ENCODE assay signal across 7 cellular contexts in genomic region chr21:5154641-5154982, GRCh38.
A peak's percentile ranks its signal among the peaks of the same experiment; 100 is the strongest.
DNase-seq lines count a peak whose midpoint lies in the region; ATAC-seq, FAIRE-seq and TF ChIP-seq lines count a peak whose summit lies in the region.
"Not testable (repeated sequence)": the region's sequence is repeated elsewhere in the genome, so short reads cannot be mapped to it uniquely, and the experiment has no call there.

No MANE protein-coding gene starts in this region.

- not testable (repeated sequence) for H2BK12ac ChIP-seq in H1 (ENCODE audit: low read depth, low read length)

- H3K4me1 Mint-ChIP-seq in activated T-cell treated with anti-CD3 and anti-CD28 coated beads, Interleukin-2, amount 50 U/mL, for 24 hours (ENCODE audit: low read depth) = not testable (repeated sequence)

- not testable (repeated sequence) for H3K23ac ChIP-seq in H1 (ENCODE audit: insufficient read length)

- CTCF ChIA-PET in Panc1 (lab: Charles Lee); H1 (lab: Charles Lee; ENCODE audit: partially characterized antibody): not testable (repeated sequence)

- not testable (repeated sequence) for H3K56ac ChIP-seq in H1 (replicated peaks; ENCODE audit: insufficient read length, low read depth, low read length)

- not testable (repeated sequence) for H3K4ac ChIP-seq in H1 (replicated peaks; ENCODE audit: insufficient read length, low read depth, low read length)

- H3K4me2 ChIP-seq in H1 (ENCODE audit: insufficient read depth in 1 of 2, low read depth in 2 of 2, low read length in 2 of 2) = not testable (repeated sequence)

- not testable (repeated sequence) for H2BK5ac ChIP-seq in H1 (ENCODE audit: low read depth, low read length)

- not testable (repeated sequence) for H2BK120ac ChIP-seq in H1 (replicated peaks; ENCODE audit: low read depth, low read length)

- ATAC-seq in GM19328 (IDR thresholded peaks at IDR 0.05; ENCODE audit: unreplicated experiment) (peak; percentile 95), HG02981 (IDR thresholded peaks at IDR 0.05; ENCODE audit: unreplicated experiment) (peak; percentile 84), Panc1 (peak; percentile 98)

- in situ Hi-C loops in Panc1 (cut with HindIII; ENCODE audit: low pct_unique_long_range_greater_than_20kb, low sequenced_read_pairs) = not testable (repeated sequence)

- H3K79me2 ChIP-seq in H1 (ENCODE audit: control insufficient read depth in 1 of 2, insufficient read depth in 2 of 2, low read length in 2 of 2) = not testable (repeated sequence)

- FAIRE-seq in H1 (lab: Jason Lieb, UNC) = not testable (repeated sequence)

- H2AK5ac ChIP-seq in H1 (ENCODE audit: low read depth, low read length) = not testable (repeated sequence)

- not testable (repeated sequence) for H2AFZ ChIP-seq in H1 (ENCODE audit: low read length)

- not testable (repeated sequence) for H2BK15ac ChIP-seq in H1 (ENCODE audit: low read length)

- not testable (repeated sequence) for H3K27ac ChIP-seq in Panc1 (ENCODE audit: low read length); H1 (ENCODE audit: low read depth, low read length)

- not testable (repeated sequence) for H4K8ac ChIP-seq in H1 (ENCODE audit: extremely low read depth, insufficient read depth, low read length)

- not testable (repeated sequence) for H3K9me3 ChIP-seq in Panc1 (ENCODE audit: control insufficient read depth, insufficient read depth, low read depth, low read length); H1 (ENCODE audit: insufficient read depth in 2 of 2, low read depth in 1 of 2, low read length in 1 of 2)

- not testable (repeated sequence) for TF ChIP-seq CTCF in Panc1 (IDR thresholded peaks at IDR 0.05); H1 (IDR thresholded peaks at IDR 0.05; ENCODE audit: control extremely low read depth in 1 of 3, insufficient read depth in 1 of 3, low read depth in 1 of 3, low read length in 3 of 3)

- H3K18ac ChIP-seq in H1 (ENCODE audit: extremely low read depth, low read length) = not testable (repeated sequence)

- H3K4me1 ChIP-seq in Panc1 (ENCODE audit: control insufficient read depth, insufficient read depth, low read length); H1 (replicated peaks in 1 of 4; ENCODE audit: control insufficient read depth in 3 of 4, insufficient read depth in 4 of 4, low read length in 3 of 4): not testable (repeated sequence)

- not testable (repeated sequence) for TF ChIP-seq RAD21 in H1 (IDR thresholded peaks at IDR 0.05 in 1 of 2, conservative IDR thresholded peaks at IDR 0.05 in 1 of 2; ENCODE audit: low read depth in 2 of 2, low read length in 2 of 2)

- H2BK20ac ChIP-seq in H1 (ENCODE audit: low read length) = not testable (repeated sequence)

- not testable (repeated sequence) for H3K27me3 Mint-ChIP-seq in activated T-cell treated with anti-CD3 and anti-CD28 coated beads, Interleukin-2, amount 50 U/mL, for 24 hours

- TF ChIP-seq EP300 in H1 (IDR thresholded peaks at IDR 0.05; ENCODE audit: borderline replicate concordance in 1 of 2, low read depth in 2 of 2, low read length in 2 of 2) = not testable (repeated sequence)

- intact Hi-C loops in Panc1 (cut with micrococcal nuclease; ENCODE audit: unreplicated experiment) = not testable (repeated sequence)

- TF ChIP-seq POLR2A in H1 (IDR thresholded peaks at IDR 0.05; ENCODE audit: control extremely low read depth in 1 of 2, low read depth in 2 of 2, low read length in 2 of 2) = not testable (repeated sequence)

- H4K91ac ChIP-seq in H1 (replicated peaks; ENCODE audit: insufficient read length, low read length) = not testable (repeated sequence)

- not testable (repeated sequence) for H3K4me3 Mint-ChIP-seq in activated T-cell treated with anti-CD3 and anti-CD28 coated beads, Interleukin-2, amount 50 U/mL, for 24 hours

- H3K14ac ChIP-seq in H1 (ENCODE audit: insufficient read length) = not testable (repeated sequence)

- H3K4me3 ChIP-seq in Panc1 (ENCODE audit: low read depth in 2 of 2, low read length in 2 of 2) (peak overlapping the region in 1 of 2 experiments; percentile 30; a peak in 2 of 4 replicates), H1 (ENCODE audit: extremely low read depth in 1 of 4, insufficient read depth in 2 of 4, low read depth in 3 of 4, low read length in 4 of 4) (peak overlapping the region in 1 of 4 experiments; percentile 47; a peak in 2 of 8 replicates)

- H3K27me3 ChIP-seq in Panc1 (ENCODE audit: control insufficient read depth, insufficient read depth, low read length); H1 (replicated peaks in 1 of 4; ENCODE audit: control insufficient read depth in 3 of 4, extremely low read depth in 1 of 4, insufficient read depth in 3 of 4, low read length in 3 of 4): not testable (repeated sequence)

- not testable (repeated sequence) for H4K20me1 ChIP-seq in H1 (replicated peaks in 1 of 2; ENCODE audit: control insufficient read depth in 1 of 2, insufficient read depth in 2 of 2, low read length in 2 of 2)

- BruUV-seq in Panc1 (replicated peaks; lab: Mats Ljungman, UMichigan) = not testable (repeated sequence)

- H3K36me3 Mint-ChIP-seq in activated T-cell treated with anti-CD3 and anti-CD28 coated beads, Interleukin-2, amount 50 U/mL, for 24 hours (ENCODE audit: low read depth) = not testable (repeated sequence)

- DNase-seq in Panc1 (ENCODE audit: low read depth, low spot score) = peak; percentile 10
- DNase-seq in activated T-cell treated with anti-CD3 and anti-CD28 coated beads, Interleukin-2, amount 50 U/mL, for 24 hours = peak; percentile 92
- peak; percentile 23 to 92 for DNase-seq in H1 (ENCODE audit: low read depth in 1 of 2, low spot score in 2 of 2)
- DNase-seq in lung microvascular endothelial cell (ENCODE audit: low read depth in 2 of 2) = peak; percentile 79 to 89
- peak; percentile 68 to 74 for DNase-seq in stimulated activated CD4-positive, alpha-beta T cell treated with anti-CD3 and anti-CD28 coated beads, Interleukin-15, amount 100 ng/mL, for 48 hours (ENCODE audit: low read depth in 2 of 2)

- not testable (repeated sequence) for H3K27ac Mint-ChIP-seq in activated T-cell treated with anti-CD3 and anti-CD28 coated beads, Interleukin-2, amount 50 U/mL, for 24 hours

- POLR2A ChIA-PET in Panc1 (lab: Charles Lee); H1 (lab: Charles Lee; ENCODE audit: partially characterized antibody): not testable (repeated sequence)

- H3K9me3 Mint-ChIP-seq in activated T-cell treated with anti-CD3 and anti-CD28 coated beads, Interleukin-2, amount 50 U/mL, for 24 hours = not testable (repeated sequence)

- H3K9ac ChIP-seq in H1 (replicated peaks in 1 of 4; ENCODE audit: extremely low read depth in 1 of 4, low read depth in 3 of 4, low read length in 3 of 4) = not testable (repeated sequence)

- 0% methylated on average over 19 of the region's 50 CpGs; no CpG with 5 or more reads in 1 of the 2 experiments for WGBS in H1 (ENCODE audit: extremely low coverage in 1 of 2, insufficient coverage in 1 of 2, insufficient read length in 1 of 2, insufficient replicate concordance in 2 of 2, low coverage in 1 of 2, low lambda C conversion rate in 2 of 2, missing lambda C conversion rate in 1 of 2), 2 experiments

- not testable (repeated sequence) for H4K5ac ChIP-seq in H1 (ENCODE audit: insufficient read length, low read depth, low read length)

- not testable (repeated sequence) for H3K79me1 ChIP-seq in H1 (ENCODE audit: low read depth, low read length)

- H3K36me3 ChIP-seq in Panc1 (ENCODE audit: control insufficient read depth, insufficient read depth, low read length); H1 (ENCODE audit: control insufficient read depth in 2 of 4, insufficient read depth in 4 of 4, low read length in 3 of 4): not testable (repeated sequence)

- not testable (repeated sequence) for H3K23me2 ChIP-seq in H1 (ENCODE audit: low read depth, low read length)

Comparison
In these comparisons a context has a peak if more than half of its experiments do, and no peak if none do; other contexts are left out.
1. DNase-seq: peak in every context shown above with its lines; median percentile 92 in activated T-cell treated with anti-CD3 and anti-CD28 coated beads, Interleukin-2, amount 50 U/mL, for 24 hours; 84 in lung microvascular endothelial cell; 71 in stimulated activated CD4-positive, alpha-beta T cell treated with anti-CD3 and anti-CD28 coated beads, Interleukin-15, amount 100 ng/mL, for 48 hours; 58 in H1; 10 in Panc1.